In genomic region chr3:52845691-52846426, GRCh38 we compare ENCODE assay signal across 6 cellular contexts. TPM values are rescaled to one million over a fixed set of nuclear protein-coding genes. Genes with fewer than 3 reads are reported as not detected.
A peak's percentile ranks its signal among the peaks of the same experiment; 100 is the strongest.
DNase-seq lines count a peak whose midpoint lies in the region; ATAC-seq and TF ChIP-seq lines count a peak whose summit lies in the region.

No MANE protein-coding gene starts in this region.

- H2AFZ ChIP-seq in mesenchymal stem cell (ENCODE audit: low read depth, low read length), result no peak overlapping the region

- H3K23ac ChIP-seq in mesenchymal stem cell (ENCODE audit: low read length in 2 of 2), result peak overlapping the region in 1 of 2 experiments; percentile 27

- peaks cover 10% of the 10 kb centered on the region for H3K4me1 ChIP-seq in mesenchymal stem cell (ENCODE audit: control insufficient read depth, insufficient read depth, low read depth, low read length)

- H3K4me3 ChIP-seq in mesenchymal stem cell (ENCODE audit: insufficient read depth in 1 of 2, low read depth in 1 of 2, low read length in 2 of 2), result no peak overlapping the region

- H2BK15ac ChIP-seq in mesenchymal stem cell (ENCODE audit: low read depth, poor library complexity, severe bottlenecking), result no peak overlapping the region

- no peaks in the 10 kb centered on the region for H3K9me3 ChIP-seq in mesenchymal stem cell (ENCODE audit: control insufficient read depth, low read length)

- H4K8ac ChIP-seq in mesenchymal stem cell (ENCODE audit: low read length), result no peak overlapping the region

- no peak overlapping the region for H2BK5ac ChIP-seq in mesenchymal stem cell (ENCODE audit: low read depth, low read length, poor library complexity, severe bottlenecking)

- peaks cover 44 to 55% of the 10 kb centered on the region in 2 experiments for H3K36me3 ChIP-seq in mesenchymal stem cell (ENCODE audit: control insufficient read depth in 1 of 2, insufficient read depth in 2 of 2, low read depth in 1 of 2, low read length in 2 of 2)

- H3K14ac ChIP-seq in mesenchymal stem cell (ENCODE audit: low read length in 2 of 2), result no peak overlapping the region

- no peaks in the 10 kb centered on the region for H3K79me1 ChIP-seq in mesenchymal stem cell (replicated peaks; ENCODE audit: low read length, poor library complexity, severe bottlenecking)

- H3K4me2 ChIP-seq in mesenchymal stem cell (ENCODE audit: low read length, poor library complexity, severe bottlenecking), result no peak overlapping the region

- no peak overlapping the region for H3K27ac ChIP-seq in mesenchymal stem cell (ENCODE audit: low read length, poor library complexity, severe bottlenecking)

- H4K91ac ChIP-seq in mesenchymal stem cell (ENCODE audit: low read length), result no peak overlapping the region

- H2BK120ac ChIP-seq in mesenchymal stem cell (ENCODE audit: low read depth, low read length), result no peak overlapping the region

- no peak overlapping the region for H2AK5ac ChIP-seq in mesenchymal stem cell (ENCODE audit: low read length, severe bottlenecking)

- DNase-seq in activated T-cell treated with anti-CD3 and anti-CD28 coated beads, Interleukin-2, amount 50 U/mL, for 48 hours, result peak; percentile 53 to 54
- DNase-seq in mesenchymal stem cell, result no peak
- no peak for DNase-seq in kidney tubule cell (ENCODE audit: low spot score)

- H3K9ac ChIP-seq in mesenchymal stem cell (ENCODE audit: low read length), result peak overlapping the region; percentile 17

- no peaks in the 10 kb centered on the region for H3K27me3 ChIP-seq in mesenchymal stem cell (ENCODE audit: control insufficient read depth in 1 of 2, insufficient read depth in 1 of 2, low read length in 2 of 2)

- peak; percentile 54; the same call in 2 of the 3 replicates for TF ChIP-seq CTCF in GM12872 (IDR thresholded peaks at IDR 0.05; ENCODE audit: insufficient read depth, low read depth, low read length)

- H3K4ac ChIP-seq in mesenchymal stem cell (ENCODE audit: low read depth in 1 of 2, low read length in 2 of 2), result no peak overlapping the region

- no peak for ATAC-seq in GM18909 (IDR thresholded peaks at IDR 0.05; ENCODE audit: poor library complexity, unreplicated experiment)
- ATAC-seq in GM21737 (IDR thresholded peaks at IDR 0.05; ENCODE audit: unreplicated experiment), result no peak

- H3K18ac ChIP-seq in mesenchymal stem cell (ENCODE audit: low read depth in 1 of 2, low read length in 2 of 2), result no peak overlapping the region

- WGBS in mesenchymal stem cell, result 84% methylated on average over 6 of the region's 7 CpGs

- H2BK12ac ChIP-seq in mesenchymal stem cell (ENCODE audit: low read length in 2 of 2), result no peak overlapping the region

RNA-seq across cellular contexts. Expression of gene MUSTN1, which starts 11.0 kb away (rescaled TPM):
- 0.48 TPM for polyA plus RNA-seq in mesenchymal stem cell (2013, experiment 1 of 2)
- not detected for polyA plus RNA-seq in mesenchymal stem cell (2013, experiment 2 of 2)

RNA-seq across cellular contexts. Expression of gene ITIH4, which starts 15.4 kb away (rescaled TPM):
- 0.80 TPM for polyA plus RNA-seq in mesenchymal stem cell (2013, experiment 1 of 2)
- 0.93 TPM for polyA plus RNA-seq in mesenchymal stem cell (2013, experiment 2 of 2)

RNA-seq across cellular contexts. Expression of gene ITIH3, which starts 51.3 kb away (rescaled TPM):
- 0.06 TPM for polyA plus RNA-seq in mesenchymal stem cell (2013, experiment 1 of 2)
- polyA plus RNA-seq in mesenchymal stem cell (2013, experiment 2 of 2), result 0.12 TPM

RNA-seq across cellular contexts. Expression of gene STIMATE, which starts 51.5 kb away (rescaled TPM):
- polyA plus RNA-seq in mesenchymal stem cell (2013, experiment 1 of 2), result 17.9 TPM
- polyA plus RNA-seq in mesenchymal stem cell (2013, experiment 2 of 2), result 16.0 TPM

Comparison
In these comparisons a context has a peak if more than half of its experiments do, and no peak if none do; other contexts are left out.
1. DNase-seq: peak in activated T-cell treated with anti-CD3 and anti-CD28 coated beads, Interleukin-2, amount 50 U/mL, for 48 hours (2 of 2); none in mesenchymal stem cell (single experiment) and kidney tubule cell (single experiment).